20 cellular contexts compared by ENCODE assay signal in genomic region chr10:47409171-47409865, GRCh38. TPM values are rescaled to one million over a fixed set of nuclear protein-coding genes. Genes with fewer than 3 reads are reported as not detected.
DNase-seq lines count a peak whose midpoint lies in the region; ATAC-seq, FAIRE-seq and TF ChIP-seq lines count a peak whose summit lies in the region.
"Had no signal": no experiment of that assay in that cellular context is flagged by ENCODE, and none has a peak within 500 bp of the region (broad histone marks: within the 10 kb centered on the region; RNA-seq: fewer than 3 reads in every experiment).

No MANE protein-coding gene starts in this region.

- H3K27ac ChIP-seq in IMR-90 (ENCODE audit: insufficient read depth, low read length) (no peak overlapping the region), kidney (ENCODE audit: low read depth in 2 of 2, low read length in 2 of 2) (no peak overlapping the region)
- H3K27ac ChIP-seq: GM23248 had no signal

- H3K27ac Mint-ChIP-seq in activated CD4-positive, alpha-beta T cell treated with anti-CD3 and anti-CD28 coated beads, Interleukin-2, amount 10 ng/mL, durations not matched to agents 7 days and 5 days, result no peak overlapping the region
- H3K27ac Mint-ChIP-seq: CD14-positive monocyte had no signal

- H3K4me3 ChIP-seq in IMR-90 (ENCODE audit: insufficient read depth, low read depth, low read length), result no peak overlapping the region
- H3K4me3 ChIP-seq in kidney (ENCODE audit: low read length in 2 of 2), result no peak overlapping the region
- H3K4me3 ChIP-seq: GM23248 had no signal

- H3K36me3 ChIP-seq in IMR-90 (ENCODE audit: control insufficient read depth, insufficient read depth, low read length) (no peaks in the 10 kb centered on the region), kidney (ENCODE audit: control insufficient read depth in 1 of 2, insufficient read depth in 2 of 2, low read length in 2 of 2) (no peaks in the 10 kb centered on the region)

- DNase-seq in NCI-H82 (lab: John Stamatoyannopoulos, UW), result peak; percentile 2
- DNase-seq in NCI-H82 treated with DMSO at 0.1 percent for 48 hours (lab: John Stamatoyannopoulos, UW; ENCODE audit: unreplicated experiment), result no peak
- no peak for DNase-seq in IMR-90
- peak; percentile 55 for DNase-seq in kidney
- peak; percentile 85 for DNase-seq in retina
- DNase-seq in activated CD4-positive, alpha-beta T cell treated with anti-CD3 and anti-CD28 coated beads, Interleukin-2, amount 10 ng/mL, durations not matched to agents 7 days and 5 days, result no peak
- no peak for DNase-seq in activated CD4-positive, alpha-beta T cell treated with anti-CD3 and anti-CD28 coated beads for 1 hour
- no peak for DNase-seq in midbrain (lab: John Stamatoyannopoulos, UW)
- DNase-seq: Calu3, DMS79 treated with DMSO at 0.1 percent for 48 hours, GM23248, NCI-H1436, NCI-H2081 treated with DMSO at 0.1 percent for 48 hours, NCI-H2227 treated with DMSO at 0.1 percent for 48 hours, NCI-H526, SHP77 had no signal

- H3K9ac ChIP-seq in IMR-90 (ENCODE audit: low read depth, low read length), result no peak overlapping the region
- no peak overlapping the region for H3K9ac ChIP-seq in kidney (ENCODE audit: low read length in 2 of 2)
- H3K9ac ChIP-seq: GM23248 had no signal

- peaks cover 13% of the 10 kb centered on the region for H3K9me1 ChIP-seq in IMR-90 (ENCODE audit: insufficient read depth, low read length)

- 0 out of 2 replicates have a peak overlapping the region, but pooled peaks have one; percentile 14 for H2AK5ac ChIP-seq in IMR-90 (ENCODE audit: low read depth, low read length)

- in situ Hi-C loops in IMR-90 (cut with MboI; ENCODE audit: low sequenced_read_pairs), result loop anchor here (25.0 kb wide), 1 partner anchor 872 kb away; no protein-coding TSS in a partner anchor

- H3K4me1 Mint-ChIP-seq in activated CD4-positive, alpha-beta T cell treated with anti-CD3 and anti-CD28 coated beads, Interleukin-2, amount 10 ng/mL, durations not matched to agents 7 days and 5 days, result no peaks in the 10 kb centered on the region

- H3K56ac ChIP-seq in IMR-90 (ENCODE audit: extremely low read depth, insufficient read depth, low read length), result no peak overlapping the region

- CTCF ChIA-PET in IMR-90 (lab: Yijun Ruan, JAX), result no interaction called here
- CTCF ChIA-PET in activated CD4-positive, alpha-beta T cell treated with anti-CD3 and anti-CD28 coated beads, Interleukin-2, amount 10 ng/mL, durations not matched to agents 7 days and 5 days (lab: Charles Lee), result no interaction called here

- no peak overlapping the region for H3K4ac ChIP-seq in IMR-90 (ENCODE audit: low read depth, low read length)

- H3K79me1 ChIP-seq in IMR-90 (ENCODE audit: low read depth in 1 of 2, low read length in 2 of 2), result no peaks in the 10 kb centered on the region

- no TSS peak for BruUV-seq in IMR-90 (replicated peaks; lab: Mats Ljungman, UMichigan)

- no peaks in the 10 kb centered on the region for H3K9me3 ChIP-seq in IMR-90 (ENCODE audit: control insufficient read depth, insufficient read depth, low read length)
- no peaks in the 10 kb centered on the region for H3K9me3 ChIP-seq in kidney (ENCODE audit: control insufficient read depth in 1 of 2, low read length in 2 of 2)

- TF ChIP-seq RAD21 in IMR-90 (IDR thresholded peaks at IDR 0.05; ENCODE audit: low read length), result no peak

- no peaks in the 10 kb centered on the region for H3K36me3 Mint-ChIP-seq in activated CD4-positive, alpha-beta T cell treated with anti-CD3 and anti-CD28 coated beads, Interleukin-2, amount 10 ng/mL, durations not matched to agents 7 days and 5 days (ENCODE audit: low read depth)
- H3K36me3 Mint-ChIP-seq: CD14-positive monocyte had no signal

- dilution Hi-C loops in IMR-90 (cut with HindIII; ENCODE audit: low sequenced_read_pairs, unreplicated experiment), result no loop called here

- H3K4me1 ChIP-seq in IMR-90 (ENCODE audit: control insufficient read depth, insufficient read depth, low read length), result peaks cover 9% of the 10 kb centered on the region
- H3K4me1 ChIP-seq in kidney (ENCODE audit: control insufficient read depth in 1 of 2, insufficient read depth in 1 of 2, low read depth in 1 of 2, low read length in 2 of 2), result peaks cover 0 to under 1% of the 10 kb centered on the region in 2 donors

- no peak overlapping the region for H3K4me3 Mint-ChIP-seq in activated CD4-positive, alpha-beta T cell treated with anti-CD3 and anti-CD28 coated beads, Interleukin-2, amount 10 ng/mL, durations not matched to agents 7 days and 5 days
- H3K4me3 Mint-ChIP-seq: CD14-positive monocyte had no signal

- no peak overlapping the region for H3K23ac ChIP-seq in IMR-90 (ENCODE audit: low read depth, low read length)

- no peaks in the 10 kb centered on the region for H3K27me3 Mint-ChIP-seq in activated CD4-positive, alpha-beta T cell treated with anti-CD3 and anti-CD28 coated beads, Interleukin-2, amount 10 ng/mL, durations not matched to agents 7 days and 5 days

- no peak overlapping the region for H3K14ac ChIP-seq in IMR-90 (replicated peaks; ENCODE audit: low read depth, low read length)

- no peak overlapping the region for H2AK9ac ChIP-seq in IMR-90 (replicated peaks; ENCODE audit: low read depth, low read length, poor library complexity)

- H2BK15ac ChIP-seq in IMR-90 (ENCODE audit: low read depth, low read length), result no peak overlapping the region

- ATAC-seq in IMR-90 (ENCODE audit: low read depth), result no peak
- ATAC-seq: HCT116 had no signal

- no peak for TF ChIP-seq CTCF in IMR-90 (conservative IDR thresholded peaks at IDR 0.05; ENCODE audit: low read depth, low read length)
- TF ChIP-seq CTCF in kidney (IDR thresholded peaks at IDR 0.05; ENCODE audit: borderline replicate concordance, extremely low read depth, insufficient read depth), result no peak

- no peaks in the 10 kb centered on the region; the same call in 1 of the 2 replicates for H4K20me1 ChIP-seq in IMR-90 (ENCODE audit: insufficient read depth, low read length)

- intact Hi-C loops in IMR-90 (cut with micrococcal nuclease), result no loop called here
- intact Hi-C loops in kidney (cut with DNase I), result no loop called here

- no peak overlapping the region for H2BK120ac ChIP-seq in IMR-90 (ENCODE audit: low read depth, low read length)

- no peak overlapping the region for H4K91ac ChIP-seq in IMR-90 (ENCODE audit: insufficient read depth, low read depth, low read length)

- H3K18ac ChIP-seq in IMR-90 (ENCODE audit: low read depth, low read length), result no peak overlapping the region

- no peak overlapping the region for H4K8ac ChIP-seq in IMR-90 (ENCODE audit: low read depth in 2 of 2, low read length in 2 of 2)

- FAIRE-seq in kidney (lab: Jason Lieb, UNC), result no peak
- FAIRE-seq: G401.6, GM12891 had no signal

- POLR2A ChIA-PET in IMR-90 (lab: Charles Lee; ENCODE audit: unreplicated experiment), result no interaction called here
- POLR2A ChIA-PET in activated CD4-positive, alpha-beta T cell treated with anti-CD3 and anti-CD28 coated beads, Interleukin-2, amount 10 ng/mL, durations not matched to agents 7 days and 5 days (lab: Charles Lee), result no interaction called here

- 75% methylated on average over 4 of the region's 15 CpGs; no CpG with 5 or more reads in 1 of the 2 experiments for WGBS in IMR-90 (ENCODE audit: extremely low coverage in 2 of 2, insufficient read length in 1 of 2), 2 experiments

- no peak for TF ChIP-seq POLR2A in IMR-90 (IDR thresholded peaks at IDR 0.05; ENCODE audit: low read depth, low read length)

- H2BK20ac ChIP-seq in IMR-90 (ENCODE audit: low read depth, low read length), result no peak overlapping the region

- H3K27me3 ChIP-seq in IMR-90 (ENCODE audit: control insufficient read depth, insufficient read depth, low read length), result peaks cover 24% of the 10 kb centered on the region

- no peak overlapping the region for H4K5ac ChIP-seq in IMR-90 (ENCODE audit: low read depth, low read length)

- no peaks in the 10 kb centered on the region for H3K9me3 Mint-ChIP-seq in activated CD4-positive, alpha-beta T cell treated with anti-CD3 and anti-CD28 coated beads, Interleukin-2, amount 10 ng/mL, durations not matched to agents 7 days and 5 days
- H3K9me3 Mint-ChIP-seq: CD14-positive monocyte had no signal

- no peak overlapping the region for H3K4me2 ChIP-seq in IMR-90 (ENCODE audit: low read depth, low read length)

- no peak overlapping the region for H2BK5ac ChIP-seq in IMR-90 (ENCODE audit: low read depth, low read length, poor library complexity, severe bottlenecking)

- no peak overlapping the region for H2AFZ ChIP-seq in IMR-90 (replicated peaks; ENCODE audit: low read length, poor library complexity)
- H2AFZ ChIP-seq: GM23248 had no signal

TF ChIP-seq in IMR-90, 13 proteins besides CTCF, POLR2A, EP300 and RAD21 (continues in another document):
- no peak for TF ChIP-seq MAFK (IDR thresholded peaks at IDR 0.05; ENCODE audit: low read depth, low read length)
- no peak for TF ChIP-seq USF2 (IDR thresholded peaks at IDR 0.05; ENCODE audit: low read depth, low read length)
- TF ChIP-seq SMC3 (IDR thresholded peaks at IDR 0.05; ENCODE audit: low read depth, low read length), result no peak
- TF ChIP-seq CEBPB (IDR thresholded peaks at IDR 0.05; ENCODE audit: low read depth, low read length), result no peak
- TF ChIP-seq FOS (IDR thresholded peaks at IDR 0.05; ENCODE audit: low read depth, low read length), result no peak
- TF ChIP-seq RFX5 (IDR thresholded peaks at IDR 0.05; ENCODE audit: low read depth, low read length), result no peak
- TF ChIP-seq MXI1 (IDR thresholded peaks at IDR 0.05; ENCODE audit: borderline replicate concordance, low read depth, low read length), result no peak
- no peak for TF ChIP-seq CHD1 (IDR thresholded peaks at IDR 0.05; ENCODE audit: low read depth, low read length)
- no peak for TF ChIP-seq NFE2L2 (IDR thresholded peaks at IDR 0.05; ENCODE audit: low read depth, low read length)

RNA-seq across cellular contexts. Expression of gene ZNF488, which starts 25.2 kb away (rescaled TPM):
- total RNA-seq in IMR-90 (2012; rRNA removed), result under 0.01 TPM in 2 replicates
- 0.14 TPM in 2 replicates for polyA plus RNA-seq in IMR-90 (2012; rRNA removed)
- 0.11 and 0.22 TPM in 2 replicates for polyA plus RNA-seq in IMR-90 (2012; cell fraction: cytosol; rRNA removed)
- 0.07 and 0.10 TPM in 2 replicates for polyA plus RNA-seq in IMR-90 (2012; cell fraction: nucleus; rRNA removed; ENCODE audit: low replicate concordance)
- 0.09 TPM for total RNA-seq in kidney
- polyA plus RNA-seq in kidney (ENCODE audit: insufficient read depth, low read depth, low replicate concordance), result 4.0 TPM
- total RNA-seq in activated CD4-positive, alpha-beta T cell treated with anti-CD3 and anti-CD28 coated beads, Interleukin-2, amount 10 ng/mL, durations not matched to agents 7 days and 5 days, result under 1 TPM in 1 of 2 experiments, not detected in 1; 0.05 TPM
- total RNA-seq: GM23248 had no signal
- polyA plus RNA-seq: CD14-positive monocyte had no signal

Comparison
In these comparisons a context has a peak if more than half of its experiments do, and no peak if none do; other contexts are left out.
1. DNase-seq: peak in NCI-H82 (single experiment), kidney (single experiment) and retina (single experiment); none in NCI-H82 treated with DMSO at 0.1 percent for 48 hours (single experiment), IMR-90 (single experiment), activated CD4-positive, alpha-beta T cell treated with anti-CD3 and anti-CD28 coated beads, Interleukin-2, amount 10 ng/mL, durations not matched to agents 7 days and 5 days (single experiment), activated CD4-positive, alpha-beta T cell treated with anti-CD3 and anti-CD28 coated beads for 1 hour (single experiment) and midbrain (single experiment).